ENCODE assay signal across 23 cellular contexts in the genomic region with DNA sequence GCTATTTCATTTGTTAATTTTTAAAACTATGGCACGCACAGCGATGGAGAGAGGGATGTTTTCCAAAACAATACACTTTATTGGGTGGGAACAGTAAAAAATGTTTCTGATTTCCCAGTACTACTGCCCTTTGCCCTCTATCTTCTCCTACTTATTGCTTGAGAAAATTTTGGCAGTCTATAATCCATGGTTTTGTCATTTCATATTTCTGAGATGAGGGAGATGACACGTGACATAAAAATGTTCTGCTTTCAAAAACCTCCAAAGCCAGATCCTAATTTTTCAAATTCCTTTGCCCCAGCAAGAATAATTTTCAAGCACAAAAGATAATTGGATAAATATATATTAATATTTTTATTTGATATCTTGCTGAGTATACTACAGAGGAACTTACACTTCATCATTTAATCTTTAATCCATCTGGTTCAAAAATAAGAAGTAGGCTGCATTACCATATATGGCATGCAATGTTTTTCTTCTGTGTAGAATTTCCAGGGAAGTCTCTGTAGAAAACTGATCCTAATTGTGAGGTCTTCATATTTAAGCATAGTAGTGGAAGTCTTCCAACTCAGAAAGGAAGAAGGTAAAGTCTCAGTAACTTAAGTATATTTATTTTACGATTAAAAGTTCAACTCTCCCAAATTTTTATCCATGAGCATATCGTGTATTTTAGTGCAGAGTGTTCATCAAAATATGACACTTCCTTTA.
DNase-seq lines count a peak whose midpoint lies in the region; ATAC-seq, FAIRE-seq and TF ChIP-seq lines count a peak whose summit lies in the region.
"Had no signal": no experiment of that assay in that cellular context is flagged by ENCODE, and none has a peak within 500 bp of the region (broad histone marks: within the 10 kb centered on the region; RNA-seq: fewer than 3 reads in every experiment).

No MANE protein-coding gene starts in this region.

- no peaks in the 10 kb centered on the region for H4K20me1 ChIP-seq in astrocyte (ENCODE audit: insufficient read depth, low read length)

- H3K27me3 ChIP-seq in astrocyte (ENCODE audit: insufficient read depth, low read length) (no peaks in the 10 kb centered on the region), ovary (peaks cover 4% of the 10 kb centered on the region), foreskin keratinocyte (no peaks in the 10 kb centered on the region)
- H3K27me3 ChIP-seq: BE2C, cardiac muscle cell had no signal

- WGBS in ovary, 3 donors, result 47 to 64% (median 62%) methylated on average over 5 of the region's 5 CpGs

- peak; percentile 85 for DNase-seq in HCEC 1CT
- peak; percentile 37 for DNase-seq in astrocyte (ENCODE audit: low read depth)
- DNase-seq in fibroblast of peridontal ligament (ENCODE audit: extremely low read depth), result peak; percentile 77
- DNase-seq in sciatic nerve (ENCODE audit: low spot score), result no peak
- no peak for DNase-seq in HTR-8/SVneo (ENCODE audit: insufficient read length, low spot score)
- no peak for DNase-seq in ovary
- no peak for DNase-seq in foreskin keratinocyte
- no peak for DNase-seq in HUDEP-2 (lab: John Stamatoyannopoulos, UW; ENCODE audit: unreplicated experiment in 76 of 76)
- DNase-seq: activated CD4-positive, alpha-beta T cell treated with anti-CD3 and anti-CD28 coated beads for 36 hours; activated naive CD8-positive, alpha-beta T cell treated with anti-CD3 and anti-CD28 coated beads, Interleukin-2, amount 10 ng/mL, durations not matched to agents 7 days and 5 days; BE2C; DND-41; left colon; midbrain; NCI-H1417; NCI-H524; stimulated activated CD4-positive, alpha-beta T cell treated with anti-CD3 and anti-CD28 coated beads, Interleukin-12 subunit alpha, Interleukin-12 subunit beta, amount 100 ng/mL, for 4 hours; SW 1271 had no signal

- peak overlapping the region; percentile 19 for H3K27ac Mint-ChIP-seq in astrocyte (ENCODE audit: unreplicated experiment)
- H3K27ac Mint-ChIP-seq: activated CD4-positive, alpha-beta T cell treated with anti-CD3 and anti-CD28 coated beads for 36 hours; activated naive CD8-positive, alpha-beta T cell treated with anti-CD3 and anti-CD28 coated beads, Interleukin-2, amount 10 ng/mL, durations not matched to agents 7 days and 5 days; activated T-helper 1 cell treated with anti-CD3 and anti-CD28 coated beads, Interleukin-12 subunit alpha, Interleukin-12 subunit beta, Interleukin-2, Interleukin-4 antibody, amounts not matched to agents 30 ng/mL and 10 ng/mL and 1 ng/mL, durations not matched to agents 14 hours and 24 hours and 36 hours had no signal

- H3K4me1 ChIP-seq in astrocyte (ENCODE audit: insufficient read depth, low read length) (no peaks in the 10 kb centered on the region), ovary (ENCODE audit: insufficient read depth) (no peaks in the 10 kb centered on the region), foreskin keratinocyte (no peaks in the 10 kb centered on the region)
- H3K4me1 ChIP-seq: BE2C, HAP-1 had no signal

- H3K36me3 Mint-ChIP-seq in astrocyte (ENCODE audit: low read depth, unreplicated experiment), result no peaks in the 10 kb centered on the region
- H3K36me3 Mint-ChIP-seq: activated naive CD8-positive, alpha-beta T cell treated with anti-CD3 and anti-CD28 coated beads, Interleukin-2, amount 10 ng/mL, durations not matched to agents 7 days and 5 days had no signal

- H3K36me3 ChIP-seq in astrocyte (ENCODE audit: insufficient read depth, low read length), result no peaks in the 10 kb centered on the region
- H3K36me3 ChIP-seq in ovary, result no peaks in the 10 kb centered on the region
- H3K36me3 ChIP-seq: BE2C, cardiac muscle cell, HAP-1 had no signal

- H3K27ac ChIP-seq in astrocyte (ENCODE audit: low read depth, low read length), result peak overlapping the region; percentile 44
- H3K27ac ChIP-seq in ovary, result no peak overlapping the region
- H3K27ac ChIP-seq in foreskin keratinocyte, result no peak overlapping the region
- H3K27ac ChIP-seq: cardiac muscle cell, epithelial cell of prostate had no signal

- H3K79me2 ChIP-seq in astrocyte (ENCODE audit: insufficient read depth, low read length), result no peaks in the 10 kb centered on the region

- H3K27me3 Mint-ChIP-seq in astrocyte (ENCODE audit: low read depth, unreplicated experiment), result no peaks in the 10 kb centered on the region
- H3K27me3 Mint-ChIP-seq: activated CD4-positive, alpha-beta T cell treated with anti-CD3 and anti-CD28 coated beads for 36 hours; activated naive CD8-positive, alpha-beta T cell treated with anti-CD3 and anti-CD28 coated beads, Interleukin-2, amount 10 ng/mL, durations not matched to agents 7 days and 5 days had no signal

- no peak for TF ChIP-seq EP300 in ovary (IDR thresholded peaks at IDR 0.05)

- no peaks in the 10 kb centered on the region for H3K9me3 ChIP-seq in astrocyte (ENCODE audit: insufficient read depth, low read depth, low read length)
- no peaks in the 10 kb centered on the region for H3K9me3 ChIP-seq in ovary
- H3K9me3 ChIP-seq: BE2C, HAP-1 had no signal

- peaks cover 6% of the 10 kb centered on the region for H3K4me1 Mint-ChIP-seq in astrocyte (ENCODE audit: low read depth, unreplicated experiment)
- H3K4me1 Mint-ChIP-seq: activated CD4-positive, alpha-beta T cell treated with anti-CD3 and anti-CD28 coated beads for 36 hours; activated naive CD8-positive, alpha-beta T cell treated with anti-CD3 and anti-CD28 coated beads, Interleukin-2, amount 10 ng/mL, durations not matched to agents 7 days and 5 days had no signal

- H3K9ac ChIP-seq in astrocyte (ENCODE audit: low read length), result no peak overlapping the region

- FAIRE-seq in astrocyte (lab: Jason Lieb, UNC) (no peak), HTR-8/SVneo (lab: Jason Lieb, UNC) (no peak)
- FAIRE-seq: HepG2 had no signal

- intact Hi-C loops in sciatic nerve (cut with DNase I), result no loop called here
- intact Hi-C loops in ovary (cut with DNase I), result no loop called here

- H3K4me2 ChIP-seq in astrocyte (ENCODE audit: low read length), result peak overlapping the region; percentile 23

- no peak overlapping the region for H3K4me3 Mint-ChIP-seq in astrocyte (ENCODE audit: unreplicated experiment)
- H3K4me3 Mint-ChIP-seq: activated CD4-positive, alpha-beta T cell treated with anti-CD3 and anti-CD28 coated beads for 36 hours; activated naive CD8-positive, alpha-beta T cell treated with anti-CD3 and anti-CD28 coated beads, Interleukin-2, amount 10 ng/mL, durations not matched to agents 7 days and 5 days; activated T-helper 1 cell treated with anti-CD3 and anti-CD28 coated beads, Interleukin-12 subunit alpha, Interleukin-12 subunit beta, Interleukin-2, Interleukin-4 antibody, amounts not matched to agents 30 ng/mL and 10 ng/mL and 1 ng/mL, durations not matched to agents 14 hours and 24 hours and 36 hours had no signal

- H3K4me3 ChIP-seq in astrocyte (ENCODE audit: insufficient read depth, low read depth, low read length), result no peak overlapping the region
- no peak overlapping the region for H3K4me3 ChIP-seq in ovary
- H3K4me3 ChIP-seq: cardiac muscle cell, HAP-1 had no signal

- H2AFZ ChIP-seq in astrocyte (ENCODE audit: low read depth, low read length), result no peak overlapping the region

- TF ChIP-seq CTCF in astrocyte (IDR thresholded peaks at IDR 0.05; ENCODE audit: insufficient read depth, low read depth, low read length) (no peak), ovary (IDR thresholded peaks at IDR 0.05) (no peak), foreskin keratinocyte (conservative IDR thresholded peaks at IDR 0.05) (no peak)

- H3K9me3 Mint-ChIP-seq in astrocyte (ENCODE audit: unreplicated experiment), result no peaks in the 10 kb centered on the region
- H3K9me3 Mint-ChIP-seq: activated naive CD8-positive, alpha-beta T cell treated with anti-CD3 and anti-CD28 coated beads, Interleukin-2, amount 10 ng/mL, durations not matched to agents 7 days and 5 days had no signal

- ATAC-seq in sciatic nerve, result peak; percentile 68
- no peak for ATAC-seq in foreskin keratinocyte
- ATAC-seq: activated CD4-positive, alpha-beta T cell treated with anti-CD3 and anti-CD28 coated beads for 36 hours; HepG2; left colon had no signal

- TF ChIP-seq POLR2A in ovary (IDR thresholded peaks at IDR 0.05), result no peak

Comparison
In these comparisons a context has a peak if more than half of its experiments do, and no peak if none do; other contexts are left out.
1. DNase-seq: peak in HCEC 1CT (single experiment), astrocyte (single experiment) and fibroblast of peridontal ligament (single experiment); none in sciatic nerve (single experiment), HTR-8/SVneo (single experiment), ovary (0 of 5), foreskin keratinocyte (0 of 2) and HUDEP-2 (0 of 76).